Comparison of ENCODE assay signal across 8 cellular contexts in genomic region chr5:149605998-149606721, GRCh38. TPM values are rescaled to one million over a fixed set of nuclear protein-coding genes. Genes with fewer than 3 reads are reported as not detected.
A peak's percentile ranks its signal among the peaks of the same experiment; 100 is the strongest.
DNase-seq lines count a peak whose midpoint lies in the region; ATAC-seq and TF ChIP-seq lines count a peak whose summit lies in the region.

No MANE protein-coding gene starts in this region.

- H3K9me3 ChIP-seq in psoas muscle, result no peaks in the 10 kb centered on the region
- peaks cover 0 to 3% (median 0%) of the 10 kb centered on the region in 4 donors for H3K9me3 ChIP-seq in esophagus muscularis mucosa

- H3K9me3 Mint-ChIP-seq in chondrocyte (ENCODE audit: low read depth) (peaks cover 4% of the 10 kb centered on the region), nephron progenitor cell (peaks cover 17% of the 10 kb centered on the region)

- H3K27ac Mint-ChIP-seq in chondrocyte (ENCODE audit: unreplicated experiment), result peak overlapping the region; percentile 95
- no peak overlapping the region for H3K27ac Mint-ChIP-seq in nephron progenitor cell

- no peak for TF ChIP-seq EP300 in esophagus muscularis mucosa (IDR thresholded peaks at IDR 0.05)

- H3K27me3 Mint-ChIP-seq in chondrocyte (ENCODE audit: low read depth), result no peaks in the 10 kb centered on the region
- peaks cover 10% of the 10 kb centered on the region for H3K27me3 Mint-ChIP-seq in nephron progenitor cell (ENCODE audit: low read depth, poor library complexity)

- H3K27ac ChIP-seq in psoas muscle (peak overlapping the region; percentile 73), esophagus muscularis mucosa (replicated peaks in 1 of 4) (no peak overlapping the region)

- WGBS in psoas muscle, 3 donors, result 61 to 78% (median 65%) methylated on average over 11 of the region's 11 CpGs
- 78% methylated on average over 11 of the region's 11 CpGs for WGBS in esophagus muscularis mucosa

- DNase-seq in GM04503 (ENCODE audit: low read depth) (peak; percentile 85), HS-27A (ENCODE audit: low read depth) (peak; percentile 80), chondrocyte (ENCODE audit: low spot score) (no peak), psoas muscle (peak; percentile 32 to 66), esophagus muscularis mucosa (ENCODE audit: extremely low spot score) (no peak), NOMO-1 treated with dmso at 0.1 percent for 144 hours (lab: John Stamatoyannopoulos, UW; ENCODE audit: unreplicated experiment) (no peak), nephron progenitor cell (no peak)

- H3K4me1 Mint-ChIP-seq in chondrocyte (ENCODE audit: low read depth) (peaks cover 36% of the 10 kb centered on the region), nephron progenitor cell (no peaks in the 10 kb centered on the region)

- H3K4me3 ChIP-seq in psoas muscle, result no peak overlapping the region
- no peak overlapping the region for H3K4me3 ChIP-seq in esophagus muscularis mucosa

- H3K36me3 Mint-ChIP-seq in chondrocyte (ENCODE audit: low read depth) (peaks cover 19% of the 10 kb centered on the region), nephron progenitor cell (ENCODE audit: low read depth) (peaks cover 5% of the 10 kb centered on the region)

- TF ChIP-seq CTCF in chondrocyte (IDR thresholded peaks at IDR 0.05), result no peak
- TF ChIP-seq CTCF in psoas muscle (IDR thresholded peaks at IDR 0.05), result no peak
- no peak for TF ChIP-seq CTCF in esophagus muscularis mucosa (IDR thresholded peaks at IDR 0.05)
- no peak for TF ChIP-seq CTCF in nephron progenitor cell (IDR thresholded peaks at IDR 0.05)

- H3K4me1 ChIP-seq in psoas muscle, result peaks cover 49% of the 10 kb centered on the region
- peaks cover 3 to 14% (median 9%) of the 10 kb centered on the region in 4 donors for H3K4me1 ChIP-seq in esophagus muscularis mucosa

- H3K4me3 Mint-ChIP-seq in chondrocyte (ENCODE audit: unreplicated experiment), result no peak overlapping the region
- H3K4me3 Mint-ChIP-seq in nephron progenitor cell, result no peak overlapping the region

- intact Hi-C loops in psoas muscle (cut with DNase I), result no loop called here
- intact Hi-C loops in esophagus muscularis mucosa (cut with DNase I), result no loop called here

- ATAC-seq in GM21529 (IDR thresholded peaks at IDR 0.05; ENCODE audit: unreplicated experiment) (peak; percentile 98), psoas muscle (peak; percentile 71 to 90 (median 81))

- H3K27me3 ChIP-seq in psoas muscle (ENCODE audit: insufficient read depth in 3 of 3, low read length in 2 of 3), result no peaks in the 10 kb centered on the region
- no peaks in the 10 kb centered on the region for H3K27me3 ChIP-seq in esophagus muscularis mucosa

- peaks cover 5 to 35% of the 10 kb centered on the region in 2 donors for H3K36me3 ChIP-seq in psoas muscle (ENCODE audit: insufficient read depth in 1 of 2, low read depth in 1 of 2)
- H3K36me3 ChIP-seq in esophagus muscularis mucosa, result peaks cover 14 to 88% (median 62%) of the 10 kb centered on the region in 4 donors

- no peak for TF ChIP-seq POLR2A in esophagus muscularis mucosa (IDR thresholded peaks at IDR 0.05; ENCODE audit: low read depth)

RNA-seq across cellular contexts. Expression of gene ARHGEF37, which starts 24.9 kb away (rescaled TPM):
- 5.8 to 16.8 TPM (median 6.0 TPM) in 3 replicates for total RNA-seq in chondrocyte
- total RNA-seq in psoas muscle, result 10 to 100 TPM in 3 of 4 donors, 1 to 10 TPM in 1; 9.0 to 29.3 (median 18.7) TPM
- 10 to 100 TPM in 2 of 3 donors, 1 to 10 TPM in 1; 2.3 to 13.4 (median 13.0) TPM for polyA plus RNA-seq in psoas muscle
- 10 to 100 TPM; 11.9 to 22.0 (median 19.5) TPM for total RNA-seq in esophagus muscularis mucosa

RNA-seq across cellular contexts. Expression of gene CSNK1A1, which starts 54.9 kb away (rescaled TPM):
- total RNA-seq in chondrocyte (214 to 227 TPM (median 224 TPM) in 3 replicates), psoas muscle (100 to 1,000 TPM; 139 to 394 (median 224) TPM), esophagus muscularis mucosa (100 to 1,000 TPM; 283 to 347 (median 336) TPM)
- 100 to 1,000 TPM in 2 of 3 donors, 10 to 100 TPM in 1; 73.6 to 201 (median 142) TPM for polyA plus RNA-seq in psoas muscle

Comparison
In these comparisons a context has a peak if more than half of its experiments do, and no peak if none do; other contexts are left out.
1. DNase-seq: peak in GM04503 (single experiment), HS-27A (single experiment) and psoas muscle (2 of 2); none in chondrocyte (single experiment), esophagus muscularis mucosa (single experiment), NOMO-1 treated with dmso at 0.1 percent for 144 hours (single experiment) and nephron progenitor cell (single experiment).